In genomic region chr1:3462356-3463012, GRCh38 we compare ENCODE assay signal across 19 cellular contexts. TPM values are rescaled to one million over a fixed set of nuclear protein-coding genes. Genes with fewer than 3 reads are reported as not detected.
DNase-seq lines count a peak whose midpoint lies in the region; ATAC-seq and TF ChIP-seq lines count a peak whose summit lies in the region.
"Had no signal": no experiment of that assay in that cellular context is flagged by ENCODE, and none has a peak within 500 bp of the region (broad histone marks: within the 10 kb centered on the region; RNA-seq: fewer than 3 reads in every experiment).

No MANE protein-coding gene starts in this region.

- H3K4me1 ChIP-seq in osteoblast (ENCODE audit: insufficient read depth, low read length) = no peaks in the 10 kb centered on the region
- H3K4me1 ChIP-seq in SK-N-SH (ENCODE audit: control insufficient read depth in 1 of 2, insufficient read depth in 2 of 2, low read depth in 1 of 2, low read length in 1 of 2) = peaks cover 0 to 26% of the 10 kb centered on the region in 2 experiments; a peak in 1 of 4 replicates
- H3K4me1 ChIP-seq in mesendoderm (ENCODE audit: control insufficient read depth, low read depth, low read length) = no peaks in the 10 kb centered on the region

- DNase-seq in Right ventricle myocardium superior (peak; percentile 32), cardiac septum (ENCODE audit: low spot score) (no peak), left colon (peak; percentile 6 to 24), osteoblast (ENCODE audit: insufficient read length, low spot score, missing footprints) (peak; percentile 87), SK-N-SH (no peak), mesendoderm (no peak)
- DNase-seq in stimulated activated naive CD4-positive, alpha-beta T cell (lab: John Stamatoyannopoulos, UW) = no peak
- DNase-seq: 8988T, H9, IMR-90, NCI-H1417, NCI-H187 treated with DMSO at 0.1 percent for 48 hours, NCI-H226, NCI-H524, NCI-H82 had no signal

- H3K56ac ChIP-seq in mesendoderm (ENCODE audit: low read length) = no peak overlapping the region

- H4K5ac ChIP-seq in mesendoderm (ENCODE audit: low read length) = no peak overlapping the region

- H3K27ac ChIP-seq in osteoblast (ENCODE audit: low read depth, low read length) (no peak overlapping the region), SK-N-SH (ENCODE audit: low read depth in 2 of 2, low read length in 1 of 2) (no peak overlapping the region), mesendoderm (ENCODE audit: low read depth, low read length) (no peak overlapping the region)

- POLR2A ChIA-PET in SK-N-SH (lab: Yijun Ruan, JAX) = no interaction called here

- no peak overlapping the region for H4K8ac ChIP-seq in mesendoderm (ENCODE audit: low read depth, low read length)

- ATAC-seq in Right ventricle myocardium superior (ENCODE audit: poor library complexity) (no peak), left colon (no peak), HG03108 (IDR thresholded peaks at IDR 0.05; ENCODE audit: unreplicated experiment) (no peak)

- no peaks in the 10 kb centered on the region for H3K9me3 ChIP-seq in osteoblast (ENCODE audit: low read depth, low read length)
- H3K9me3 ChIP-seq in SK-N-SH = no peaks in the 10 kb centered on the region
- H3K9me3 ChIP-seq: Caco-2 had no signal

- no peaks in the 10 kb centered on the region for H4K20me1 ChIP-seq in osteoblast (ENCODE audit: insufficient read depth, low read length)
- no peaks in the 10 kb centered on the region for H4K20me1 ChIP-seq in SK-N-SH (ENCODE audit: insufficient read depth)

- WGBS in SK-N-SH (ENCODE audit: low lambda C conversion rate) = 65% methylated on average over 4 of the region's 16 CpGs
- WGBS in mesendoderm (ENCODE audit: extremely low coverage, insufficient coverage, low lambda C conversion rate) = no CpG with 5 or more reads among the region's 16 CpGs

- H3K9me2 ChIP-seq in SK-N-SH = no peaks in the 10 kb centered on the region

- H3K36me3 ChIP-seq in osteoblast (ENCODE audit: insufficient read depth, low read length) = no peaks in the 10 kb centered on the region
- H3K36me3 ChIP-seq in SK-N-SH (replicated peaks in 1 of 2; ENCODE audit: control insufficient read depth in 1 of 2, insufficient read depth in 2 of 2, low read length in 1 of 2) = no peaks in the 10 kb centered on the region
- H3K36me3 ChIP-seq in mesendoderm (ENCODE audit: control insufficient read depth, insufficient read depth, low read length) = no peaks in the 10 kb centered on the region

- no peak overlapping the region for H3K23ac ChIP-seq in mesendoderm (ENCODE audit: low read length)

- H3F3A ChIP-seq in SK-N-SH (replicated peaks; ENCODE audit: insufficient read depth) = no peaks in the 10 kb centered on the region

- no peak for TF ChIP-seq EP300 in SK-N-SH (IDR thresholded peaks at IDR 0.05; ENCODE audit: borderline replicate concordance in 1 of 2, low read depth in 1 of 2, low read length in 1 of 2)

- H3K4me3 ChIP-seq in osteoblast (ENCODE audit: insufficient read depth, low read length) (no peak overlapping the region), SK-N-SH (ENCODE audit: low read depth in 2 of 2, low read length in 1 of 2) (no peak overlapping the region), mesendoderm (ENCODE audit: low read length) (no peak overlapping the region)

- H3K4ac ChIP-seq in mesendoderm (ENCODE audit: low read depth, low read length) = no peak overlapping the region

- CTCF ChIA-PET in SK-N-SH (lab: Yijun Ruan, JAX) = interaction anchor here (0.8 to 9.4 kb wide), 11 partner anchors 9 to 159 kb away, joined by 3 to 114 read pairs (median 4); partner anchors contain the start of gene ARHGEF16

- H2AK5ac ChIP-seq in mesendoderm (ENCODE audit: low read length) = no peak overlapping the region

- intact Hi-C loops in Right ventricle myocardium superior (cut with DNase I) (no loop called here), cardiac septum (cut with DNase I) (no loop called here), left colon (cut with DNase I, micrococcal nuclease) (no loop called here)

- no peak overlapping the region for H3K18ac ChIP-seq in mesendoderm (ENCODE audit: low read length)

- H3K9ac ChIP-seq in SK-N-SH (no peak overlapping the region), mesendoderm (ENCODE audit: low read length) (no peak overlapping the region)

- no peaks in the 10 kb centered on the region for H3K79me2 ChIP-seq in osteoblast (ENCODE audit: insufficient read depth, low read length)
- H3K79me2 ChIP-seq in SK-N-SH (ENCODE audit: insufficient read depth) = no peaks in the 10 kb centered on the region
- no peaks in the 10 kb centered on the region for H3K79me2 ChIP-seq in mesendoderm (ENCODE audit: control insufficient read depth, insufficient read depth, low read length)

- H3K4me2 ChIP-seq in osteoblast (ENCODE audit: insufficient read depth, low read length) (no peak overlapping the region), SK-N-SH (no peak overlapping the region), mesendoderm (ENCODE audit: low read length) (no peak overlapping the region)

- H3K27me3 ChIP-seq in osteoblast (ENCODE audit: insufficient read depth, low read length) = peaks cover 6% of the 10 kb centered on the region
- H3K27me3 ChIP-seq in SK-N-SH (ENCODE audit: insufficient read depth) = no peaks in the 10 kb centered on the region
- no peaks in the 10 kb centered on the region for H3K27me3 ChIP-seq in mesendoderm (ENCODE audit: insufficient read depth, low read length, poor library complexity)

- H2BK5ac ChIP-seq in mesendoderm (ENCODE audit: low read length) = no peak overlapping the region

- no peak overlapping the region for H2BK15ac ChIP-seq in mesendoderm (replicated peaks; ENCODE audit: low read depth)

- no peak for TF ChIP-seq RAD21 in SK-N-SH (IDR thresholded peaks at IDR 0.05; ENCODE audit: low read length)

- TF ChIP-seq CTCF in osteoblast (IDR thresholded peaks at IDR 0.05; ENCODE audit: extremely low read depth, low read depth, low read length) = no peak
- no peak for TF ChIP-seq CTCF in SK-N-SH (IDR thresholded peaks at IDR 0.05)

- H2AFZ ChIP-seq in osteoblast (ENCODE audit: low read length) (no peak overlapping the region), SK-N-SH (ENCODE audit: low read depth) (no peak overlapping the region)

- H3K79me1 ChIP-seq in mesendoderm (ENCODE audit: low read length) = no peaks in the 10 kb centered on the region

- no peak overlapping the region for H2BK120ac ChIP-seq in mesendoderm (ENCODE audit: low read depth, low read length)

TF ChIP-seq in SK-N-SH, 30 proteins besides CTCF, POLR2A, EP300 and RAD21:
- TF ChIP-seq YY1 (IDR thresholded peaks at IDR 0.05; ENCODE audit: low read depth) (no peak), FOSL2 (IDR thresholded peaks at IDR 0.05; ENCODE audit: borderline replicate concordance, low read depth) (no peak), NFIC (IDR thresholded peaks at IDR 0.05; ENCODE audit: borderline replicate concordance) (no peak)
- TF ChIP-seq, protein P1, sequence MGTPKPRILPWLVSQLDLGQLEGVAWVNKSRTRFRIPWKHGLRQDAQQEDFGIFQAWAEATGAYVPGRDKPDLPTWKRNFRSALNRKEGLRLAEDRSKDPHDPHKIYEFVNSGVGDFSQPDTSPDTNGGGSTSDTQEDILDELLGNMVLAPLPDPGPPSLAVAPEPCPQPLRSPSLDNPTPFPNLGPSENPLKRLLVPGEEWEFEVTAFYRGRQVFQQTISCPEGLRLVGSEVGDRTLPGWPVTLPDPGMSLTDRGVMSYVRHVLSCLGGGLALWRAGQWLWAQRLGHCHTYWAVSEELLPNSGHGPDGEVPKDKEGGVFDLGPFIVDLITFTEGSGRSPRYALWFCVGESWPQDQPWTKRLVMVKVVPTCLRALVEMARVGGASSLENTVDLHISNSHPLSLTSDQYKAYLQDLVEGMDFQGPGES (IDR thresholded peaks at IDR 0.05; ENCODE audit: low read depth, low read length) = no peak

RNA-seq across cellular contexts. Expression of gene ARHGEF16, which starts 8.0 kb away (rescaled TPM):
- 0.89 TPM for total RNA-seq in Right ventricle myocardium superior
- 0.57 TPM for total RNA-seq in cardiac septum
- total RNA-seq in left colon = 100 to 1,000 TPM in 1 of 2 donors, 10 to 100 TPM in 1; 92.4 to 113 TPM
- not detected in 2 replicates for total RNA-seq in osteoblast
- 0.10 and 0.18 TPM in 2 replicates for polyA plus RNA-seq in SK-N-SH (2012; rRNA removed)
- polyA plus RNA-seq in SK-N-SH (2012; cell fraction: cytosol; rRNA removed) = 0.09 and 0.12 TPM in 2 replicates
- polyA plus RNA-seq in SK-N-SH (2012; cell fraction: nucleus; rRNA removed) = 0.68 and 0.83 TPM in 2 replicates
- 8.4 TPM for polyA plus RNA-seq in mesendoderm (2013, experiment 1 of 2)
- 8.1 TPM for polyA plus RNA-seq in mesendoderm (2013, experiment 2 of 2)
- total RNA-seq: RPMI7951 had no signal
- polyA plus RNA-seq: AG04450 had no signal

Comparison
In these comparisons a context has a peak if more than half of its experiments do, and no peak if none do; other contexts are left out.
1. DNase-seq: peak in Right ventricle myocardium superior (single experiment), left colon (2 of 2) and osteoblast (single experiment); none in cardiac septum (single experiment), stimulated activated naive CD4-positive, alpha-beta T cell (0 of 6), SK-N-SH (single experiment) and mesendoderm (single experiment).
2. RNA of gene ARHGEF16, which starts 8.0 kb away (total RNA-seq): 92.4 to 113 TPM in left colon; 0.89 TPM in Right ventricle myocardium superior (single experiment), 0.57 TPM in cardiac septum (single experiment) and not detected in osteoblast; every median in the first group is over 10 times any median in the second.